ENCODE assay signal across 16 cellular contexts in the genomic region with DNA sequence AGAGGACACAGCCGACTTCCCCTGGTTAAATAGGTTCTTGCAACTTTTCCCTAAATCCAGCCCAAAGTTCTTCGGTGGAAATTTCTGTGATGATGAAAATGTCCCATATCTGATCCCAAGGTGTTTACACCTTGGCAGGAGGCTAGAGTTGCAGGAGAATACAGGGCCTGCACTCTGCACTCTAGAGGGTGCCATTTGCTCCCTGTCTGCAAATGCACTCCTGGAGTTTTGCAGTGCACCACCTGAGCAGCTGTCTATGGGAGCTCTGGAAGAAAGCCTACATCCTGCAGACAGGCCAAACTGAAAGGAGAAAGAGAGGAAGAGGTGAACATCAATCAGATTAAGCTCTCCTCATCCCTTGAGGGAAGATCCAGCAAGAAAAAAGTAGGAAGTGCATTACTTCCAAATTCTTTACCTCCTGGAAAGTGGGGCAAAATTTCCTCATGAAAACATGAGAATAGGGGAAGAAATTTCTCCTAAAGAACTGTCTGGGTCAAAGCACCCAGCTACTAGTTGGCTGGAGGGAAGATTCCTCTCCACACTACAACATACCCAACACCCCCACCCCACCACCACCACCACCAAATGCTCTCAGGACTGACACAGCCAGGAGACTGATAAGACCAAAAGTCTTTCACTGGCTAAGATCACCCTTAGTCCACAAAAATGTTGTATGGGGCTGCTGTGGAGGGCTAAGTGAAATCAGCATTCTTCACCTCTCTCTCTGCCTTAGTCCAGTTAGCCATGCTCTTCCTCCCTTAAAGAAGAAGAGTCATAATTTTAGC.
DNase-seq lines count a peak whose midpoint lies in the region; ATAC-seq, FAIRE-seq and TF ChIP-seq lines count a peak whose summit lies in the region.
"Had no signal": no experiment of that assay in that cellular context is flagged by ENCODE, and none has a peak within 500 bp of the region (broad histone marks: within the 10 kb centered on the region; RNA-seq: fewer than 3 reads in every experiment).

No MANE protein-coding gene starts in this region.

- H3K4me1 Mint-ChIP-seq in CD8-positive, alpha-beta T cell (ENCODE audit: low read depth) = no peaks in the 10 kb centered on the region

- POLR2A ChIA-PET in HepG2 (lab: Yijun Ruan, JAX) = no interaction called here
- POLR2A ChIA-PET in CD8-positive, alpha-beta T cell (lab: Charles Lee) = no interaction called here

- H3K79me2 ChIP-seq in mammary epithelial cell (ENCODE audit: insufficient read depth, low read length) (no peaks in the 10 kb centered on the region), HepG2 (ENCODE audit: insufficient read depth, low read length) (no peaks in the 10 kb centered on the region)

- H3K4me2 ChIP-seq in mammary epithelial cell (ENCODE audit: insufficient read depth, low read depth, low read length) = no peak overlapping the region
- H3K4me2 ChIP-seq in HepG2 (ENCODE audit: low read depth, low read length) = no peak overlapping the region
- H3K4me2 ChIP-seq: BLaER1 treated with 17β-estradiol and CSF1 and Interleukin-3, amounts not matched to agents 10 nM and 100 nM had no signal

- H3K4me1 ChIP-seq in mammary epithelial cell (ENCODE audit: insufficient read depth, low read length) (no peaks in the 10 kb centered on the region), HepG2 (ENCODE audit: insufficient read depth, low read length) (peaks cover 12% of the 10 kb centered on the region; the same call in 1 of the 2 replicates), testis (no peaks in the 10 kb centered on the region)
- H3K4me1 ChIP-seq in CD8-positive, alpha-beta T cell (ENCODE audit: insufficient read depth, low read length) = no peaks in the 10 kb centered on the region

- H3K9ac ChIP-seq in mammary epithelial cell (ENCODE audit: insufficient read depth, low read length) (no peak overlapping the region), HepG2 (ENCODE audit: insufficient read depth, low read depth, low read length) (no peak overlapping the region)
- H3K9ac ChIP-seq: BLaER1 treated with 17β-estradiol and CSF1 and Interleukin-3, amounts not matched to agents 10 nM and 100 nM had no signal

- peak in 1 of 2 donors; percentile 40 for TF ChIP-seq CTCF in mammary epithelial cell (conservative IDR thresholded peaks at IDR 0.05 in 1 of 2, IDR thresholded peaks at IDR 0.05 in 1 of 2; ENCODE audit: extremely low read depth in 1 of 2, insufficient read depth in 1 of 2, low read depth in 1 of 2, low read length in 2 of 2)
- peak; percentile 55 for TF ChIP-seq CTCF in HepG2 (CRISPR knock-in tag; IDR thresholded peaks at IDR 0.05)
- TF ChIP-seq CTCF in testis (IDR thresholded peaks at IDR 0.05) = no peak
- no peak for TF ChIP-seq CTCF in CD8-positive, alpha-beta T cell (IDR thresholded peaks at IDR 0.05)

- H3K9me3 ChIP-seq in mammary epithelial cell (replicated peaks; ENCODE audit: insufficient read depth, low read length) (no peaks in the 10 kb centered on the region), HepG2 (ENCODE audit: low read length) (no peaks in the 10 kb centered on the region), testis (no peaks in the 10 kb centered on the region)
- H3K9me3 ChIP-seq in CD8-positive, alpha-beta T cell (ENCODE audit: low read length) = no peaks in the 10 kb centered on the region
- H3K9me3 ChIP-seq: SJCRH30 had no signal

- FAIRE-seq in HepG2 (lab: Jason Lieb, UNC) = no peak
- FAIRE-seq: GM18507 had no signal

- in situ Hi-C loops in ACHN (cut with HindIII; ENCODE audit: low pct_ligation_motif_present, low pct_unique_long_range_greater_than_20kb, low sequenced_read_pairs) = no loop called here
- in situ Hi-C loops in mammary epithelial cell (cut with MboI; ENCODE audit: low sequenced_read_pairs in 2 of 2) = no loop called here
- in situ Hi-C loops in HepG2 (cut with HindIII; ENCODE audit: extremely low pct_ligation_motif_present, low pct_unique_long_range_greater_than_20kb) = no loop called here

- CTCF ChIA-PET in mammary epithelial cell (lab: Charles Lee; ENCODE audit: low non-redundant PET) = interaction anchor here (0.5 to 0.6 kb wide), 2 partner anchors 104 to 105 kb away, joined by 3 to 5 read pairs; no protein-coding TSS in a partner anchor
- CTCF ChIA-PET in HepG2 (lab: Yijun Ruan, JAX; ENCODE audit: low intra/inter-chr PET ratio, low total read pairs) = no interaction called here
- CTCF ChIA-PET in CD8-positive, alpha-beta T cell (lab: Charles Lee) = no interaction called here

- dilution Hi-C loops in mammary epithelial cell (cut with HindIII; ENCODE audit: low sequenced_read_pairs) = no loop called here

- H3K27ac ChIP-seq in mammary epithelial cell (ENCODE audit: insufficient read depth, low read depth, low read length) = no peak overlapping the region
- no peak overlapping the region for H3K27ac ChIP-seq in HepG2 (ENCODE audit: extremely low read length, insufficient read depth, low read length)
- H3K27ac ChIP-seq in testis = no peak overlapping the region
- no peak overlapping the region for H3K27ac ChIP-seq in CD8-positive, alpha-beta T cell (ENCODE audit: low read depth, low read length)
- H3K27ac ChIP-seq: BLaER1 treated with 17β-estradiol and CSF1 and Interleukin-3, amounts not matched to agents 10 nM and 100 nM; dorsolateral prefrontal cortex; SJCRH30 had no signal

- BruUV-seq in mammary epithelial cell (replicated peaks; lab: Mats Ljungman, UMichigan) (no TSS peak), HepG2 (replicated peaks; lab: Mats Ljungman, UMichigan) (no TSS peak)

- no peak overlapping the region for H3K27ac Mint-ChIP-seq in CD8-positive, alpha-beta T cell

- H3K27me3 ChIP-seq in mammary epithelial cell (ENCODE audit: insufficient read depth, low read length) (no peaks in the 10 kb centered on the region), HepG2 (ENCODE audit: control insufficient read depth in 1 of 2, insufficient read depth in 2 of 2, low read length in 2 of 2) (no peaks in the 10 kb centered on the region; a peak in 1 of 5 replicates), testis (no peaks in the 10 kb centered on the region)
- no peaks in the 10 kb centered on the region for H3K27me3 ChIP-seq in CD8-positive, alpha-beta T cell (ENCODE audit: insufficient read depth, low read length)
- H3K27me3 ChIP-seq: BLaER1 treated with 17β-estradiol and CSF1 and Interleukin-3, amounts not matched to agents 10 nM and 100 nM; dorsolateral prefrontal cortex; SJCRH30 had no signal

- no peaks in the 10 kb centered on the region for H3K36me3 Mint-ChIP-seq in CD8-positive, alpha-beta T cell

- peak; percentile 39 for DNase-seq in ACHN
- peak; percentile 12 for DNase-seq in HT-29 (ENCODE audit: low spot score)
- DNase-seq in mammary epithelial cell = peak; percentile 7
- no peak for DNase-seq in HepG2 (ENCODE audit: low spot score)
- DNase-seq in HCEC 1CT = no peak
- DNase-seq in testis = no peak
- no peak for DNase-seq in CD8-positive, alpha-beta T cell
- DNase-seq: dorsolateral prefrontal cortex; NCI-H1694; NCI-H526 treated with DMSO at 0.1 percent for 48 hours; SJCRH30; stimulated activated CD4-positive, alpha-beta T cell treated with anti-CD3 and anti-CD28 coated beads, Interleukin-4, amount 100 ng/mL, for 24 hours; stimulated activated naive CD4-positive, alpha-beta T cell had no signal

- intact Hi-C loops in mammary epithelial cell (cut with micrococcal nuclease) (loop anchor here (1.0 to 2.0 kb wide), 2 partner anchors 104 to 612 kb away; no protein-coding TSS in a partner anchor), HepG2 (cut with micrococcal nuclease; ENCODE audit: unreplicated experiment) (loop anchor here (5.0 kb wide), 1 partner anchor 105 kb away; the partner anchor contains the start of gene NUAK1), testis (cut with DNase I; ENCODE audit: low total_unique reads) (no loop called here)
- intact Hi-C loops in CD8-positive, alpha-beta T cell (cut with DNase I, micrococcal nuclease) = no loop called here

- no peak overlapping the region for H3K4me3 Mint-ChIP-seq in CD8-positive, alpha-beta T cell

- no peak overlapping the region for H3K4me3 ChIP-seq in mammary epithelial cell (replicated peaks in 1 of 3; ENCODE audit: insufficient read depth in 1 of 3, low read depth in 2 of 3, low read length in 3 of 3)
- no peak overlapping the region for H3K4me3 ChIP-seq in HepG2 (replicated peaks in 1 of 3; ENCODE audit: insufficient read depth in 1 of 3, low read depth in 2 of 3, low read length in 3 of 3)
- no peak overlapping the region for H3K4me3 ChIP-seq in testis
- no peak overlapping the region for H3K4me3 ChIP-seq in CD8-positive, alpha-beta T cell (ENCODE audit: low read depth, low read length)
- H3K4me3 ChIP-seq: BLaER1 treated with 17β-estradiol and CSF1 and Interleukin-3, amounts not matched to agents 10 nM and 100 nM; dorsolateral prefrontal cortex; SJCRH30 had no signal

- 100% methylated on average over 2 of the region's 2 CpGs for WGBS in mammary epithelial cell (ENCODE audit: low coverage, missing lambda C conversion rate)
- 58% methylated on average over 2 of the region's 2 CpGs for WGBS in HepG2 (ENCODE audit: low lambda C conversion rate)
- WGBS in testis, 2 donors = 93 to 97% methylated on average over 2 of the region's 2 CpGs

- no peak for TF ChIP-seq RAD21 in HepG2 (CRISPR knock-in tag; IDR thresholded peaks at IDR 0.05)

- H4K20me1 ChIP-seq in mammary epithelial cell (ENCODE audit: insufficient read depth, low read length) (no peaks in the 10 kb centered on the region), HepG2 (ENCODE audit: insufficient read depth, low read length) (no peaks in the 10 kb centered on the region)
- H4K20me1 ChIP-seq: BLaER1 treated with 17β-estradiol and CSF1 and Interleukin-3, amounts not matched to agents 10 nM and 100 nM had no signal

- TF ChIP-seq POLR2A in HepG2 (IDR thresholded peaks at IDR 0.05; ENCODE audit: insufficient read depth in 1 of 2, low read depth in 2 of 2, low read length in 2 of 2) (no peak), testis (IDR thresholded peaks at IDR 0.05) (no peak)

- ATAC-seq in HepG2 (peak; percentile 56), HG03159 (IDR thresholded peaks at IDR 0.05; ENCODE audit: unreplicated experiment) (no peak)
- no peak for ATAC-seq in CD8-positive, alpha-beta T cell

- H2AFZ ChIP-seq in mammary epithelial cell (ENCODE audit: low read depth, low read length) = no peak overlapping the region
- H2AFZ ChIP-seq in HepG2 (ENCODE audit: low read length) = no peak overlapping the region

- peaks cover 13% of the 10 kb centered on the region for H3K27me3 Mint-ChIP-seq in CD8-positive, alpha-beta T cell (ENCODE audit: low read depth)

- no peaks in the 10 kb centered on the region for H3K9me3 Mint-ChIP-seq in CD8-positive, alpha-beta T cell

- no peaks in the 10 kb centered on the region for H3K36me3 ChIP-seq in mammary epithelial cell (ENCODE audit: insufficient read depth, low read length)
- no peaks in the 10 kb centered on the region for H3K36me3 ChIP-seq in HepG2 (replicated peaks in 1 of 2; ENCODE audit: control insufficient read depth in 1 of 2, insufficient read depth in 2 of 2, low read length in 2 of 2)
- H3K36me3 ChIP-seq in testis (ENCODE audit: low read depth, missing control alignments) = no peaks in the 10 kb centered on the region
- no peaks in the 10 kb centered on the region for H3K36me3 ChIP-seq in CD8-positive, alpha-beta T cell (ENCODE audit: insufficient read depth, low read length)
- H3K36me3 ChIP-seq: BLaER1 treated with 17β-estradiol and CSF1 and Interleukin-3, amounts not matched to agents 10 nM and 100 nM; SJCRH30 had no signal

- TF ChIP-seq EP300 in HepG2 (IDR thresholded peaks at IDR 0.05; ENCODE audit: low read depth in 2 of 2, low read length in 2 of 2) (no peak), HepG2 (CRISPR knock-in tag; IDR thresholded peaks at IDR 0.05; ENCODE audit: borderline replicate concordance) (no peak)

Comparison
In these comparisons a context has a peak if more than half of its experiments do, and no peak if none do; other contexts are left out.
1. DNase-seq: peak in ACHN (single experiment), HT-29 (single experiment) and mammary epithelial cell (single experiment); none in HepG2 (single experiment), HCEC 1CT (single experiment), testis (single experiment) and CD8-positive, alpha-beta T cell (0 of 7).
2. intact Hi-C loops: an anchor here in mammary epithelial cell (1.0 to 2.0 kb wide) and HepG2 (5.0 kb wide); none called in testis and CD8-positive, alpha-beta T cell.